13 cellular contexts compared by ENCODE assay signal in the genomic region with DNA sequence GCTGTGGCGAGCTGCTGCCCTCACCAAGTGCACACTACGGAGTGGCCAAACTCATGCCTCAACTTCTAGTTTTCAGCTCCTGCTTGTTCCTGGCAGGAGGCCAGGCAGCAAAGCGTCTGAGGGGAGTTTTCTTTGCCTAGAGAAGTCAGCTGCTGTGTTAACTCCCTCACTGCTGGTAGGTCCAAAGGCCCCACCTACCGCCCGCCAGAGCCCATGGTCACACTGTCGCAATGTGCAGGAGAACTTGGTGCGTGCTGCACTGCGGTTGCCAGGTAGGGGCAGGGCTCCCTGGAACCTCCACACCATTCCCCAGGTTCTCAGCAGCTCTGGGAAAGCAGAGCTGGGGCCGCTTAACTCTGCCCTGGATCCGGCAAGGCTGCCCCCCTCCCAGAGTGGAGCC. TPM values are rescaled to one million over a fixed set of nuclear protein-coding genes. Genes with fewer than 3 reads are reported as not detected.
DNase-seq lines count a peak whose midpoint lies in the region; FAIRE-seq and TF ChIP-seq lines count a peak whose summit lies in the region.
"Not testable (repeated sequence)": the region's sequence is repeated elsewhere in the genome, so short reads cannot be mapped to it uniquely, and the experiment has no call there.
"Had no signal": no experiment of that assay in that cellular context is flagged by ENCODE, and none has a peak within 500 bp of the region (broad histone marks: within the 10 kb centered on the region; RNA-seq: fewer than 3 reads in every experiment).

No MANE protein-coding gene starts in this region.

- H3K36me3 Mint-ChIP-seq in activated CD4-positive, alpha-beta T cell treated with anti-CD3 and anti-CD28 coated beads, Interleukin-2, amount 10 ng/mL, durations not matched to agents 24 days and 14 days (ENCODE audit: low read depth) = not testable (repeated sequence)

- TF ChIP-seq CTCF in kidney (IDR thresholded peaks at IDR 0.05; ENCODE audit: borderline replicate concordance, extremely low read depth, insufficient read depth); sigmoid colon (IDR thresholded peaks at IDR 0.05): not testable (repeated sequence)

- H3K4me3 Mint-ChIP-seq in activated CD4-positive, alpha-beta T cell treated with anti-CD3 and anti-CD28 coated beads, Interleukin-2, amount 10 ng/mL, durations not matched to agents 24 days and 14 days = not testable (repeated sequence)

- H3K4me1 ChIP-seq in kidney (ENCODE audit: control insufficient read depth in 1 of 2, insufficient read depth in 1 of 2, low read depth in 1 of 2, low read length in 2 of 2); sigmoid colon: not testable (repeated sequence)

- TF ChIP-seq POLR2A in sigmoid colon (IDR thresholded peaks at IDR 0.05) = not testable (repeated sequence)

- intact Hi-C loops in activated CD4-positive, alpha-beta T cell treated with anti-CD3 and anti-CD28 coated beads, Interleukin-2, amount 10 ng/mL, durations not matched to agents 24 days and 14 days (cut with micrococcal nuclease); cardiac septum (cut with DNase I); kidney (cut with DNase I); sigmoid colon (cut with DNase I): not testable (repeated sequence)

- FAIRE-seq in kidney (lab: Jason Lieb, UNC) = not testable (repeated sequence)

- H3K4me3 ChIP-seq in kidney (ENCODE audit: low read length in 2 of 2); sigmoid colon: not testable (repeated sequence)

- not testable (repeated sequence) for H3K9ac ChIP-seq in kidney (ENCODE audit: low read length in 2 of 2)

- not testable (repeated sequence) for H3K9me3 Mint-ChIP-seq in activated CD4-positive, alpha-beta T cell treated with anti-CD3 and anti-CD28 coated beads, Interleukin-2, amount 10 ng/mL, durations not matched to agents 24 days and 14 days

- WGBS in sigmoid colon, 2 donors = 40 to 46% methylated on average over 6 of the region's 10 CpGs

- not testable (repeated sequence) for H3K27ac Mint-ChIP-seq in activated CD4-positive, alpha-beta T cell treated with anti-CD3 and anti-CD28 coated beads, Interleukin-2, amount 10 ng/mL, durations not matched to agents 24 days and 14 days

- DNase-seq in activated CD4-positive, alpha-beta T cell treated with anti-CD3 and anti-CD28 coated beads, Interleukin-2, amount 10 ng/mL, durations not matched to agents 24 days and 14 days = peak; percentile 43
- DNase-seq in cardiac septum (ENCODE audit: low spot score) (peak; percentile 55), kidney (peak; percentile 61), sigmoid colon (peak; percentile 57)

- not testable (repeated sequence) for TF ChIP-seq EP300 in sigmoid colon (IDR thresholded peaks at IDR 0.05)

- H3K9me3 ChIP-seq in kidney (ENCODE audit: control insufficient read depth in 1 of 2, low read length in 2 of 2); sigmoid colon: not testable (repeated sequence)

- H3K27me3 Mint-ChIP-seq in activated CD4-positive, alpha-beta T cell treated with anti-CD3 and anti-CD28 coated beads, Interleukin-2, amount 10 ng/mL, durations not matched to agents 24 days and 14 days = not testable (repeated sequence)

- not testable (repeated sequence) for H3K36me3 ChIP-seq in kidney (ENCODE audit: control insufficient read depth in 1 of 2, insufficient read depth in 2 of 2, low read length in 2 of 2); sigmoid colon

- not testable (repeated sequence) for H3K27ac ChIP-seq in kidney (ENCODE audit: low read depth in 2 of 2, low read length in 2 of 2); sigmoid colon

- not testable (repeated sequence) for H3K27me3 ChIP-seq in sigmoid colon

- not testable (repeated sequence) for H3K4me1 Mint-ChIP-seq in activated CD4-positive, alpha-beta T cell treated with anti-CD3 and anti-CD28 coated beads, Interleukin-2, amount 10 ng/mL, durations not matched to agents 24 days and 14 days

RNA-seq across cellular contexts. Expression of gene GGTLC3, which starts 5.6 kb away (rescaled TPM):
- not detected in 2 replicates for total RNA-seq in activated CD4-positive, alpha-beta T cell treated with anti-CD3 and anti-CD28 coated beads, Interleukin-2, amount 10 ng/mL, durations not matched to agents 24 days and 14 days
- not detected for total RNA-seq in cardiac septum
- total RNA-seq in kidney = 6.2 TPM
- 2.0 TPM for polyA plus RNA-seq in kidney (ENCODE audit: insufficient read depth, low read depth, low replicate concordance)
- total RNA-seq in sigmoid colon = not detected
- polyA plus RNA-seq in sigmoid colon = not detected
- total RNA-seq: A673; CD4-positive, alpha-beta memory T cell; CD4-positive, CD25-positive, alpha-beta regulatory T cell; CD8-positive, alpha-beta memory T cell; Daoy; G401; GM12878 had no signal
- polyA plus RNA-seq: AG04450; CD14-positive monocyte; CD4-positive, alpha-beta memory T cell; CD4-positive, CD25-positive, alpha-beta regulatory T cell; CD8-positive, alpha-beta memory T cell; GM12878 had no signal

RNA-seq across cellular contexts. Expression of gene TMEM191B, which starts 15.2 kb away (rescaled TPM):
- total RNA-seq in activated CD4-positive, alpha-beta T cell treated with anti-CD3 and anti-CD28 coated beads, Interleukin-2, amount 10 ng/mL, durations not matched to agents 24 days and 14 days = not detected in 2 replicates
- 0.62 TPM for total RNA-seq in cardiac septum
- total RNA-seq in kidney = 5.2 TPM
- polyA plus RNA-seq in kidney (ENCODE audit: insufficient read depth, low read depth, low replicate concordance) = 10.6 TPM
- total RNA-seq in sigmoid colon = under 1 TPM in 2 of 4 donors, not detected in 2; 0.36 to 0.55 TPM
- polyA plus RNA-seq in sigmoid colon = 1 to 10 TPM in 2 of 3 donors, under 1 TPM in 1; 0.69 to 6.6 (median 2.4) TPM
- total RNA-seq: A673, Daoy had no signal
